1 cellular context compared by ENCODE assay signal in genomic region chr17:16217002-16217635, GRCh38.
TF ChIP-seq lines count a peak whose summit lies in the region.

Gene PIGL, plus strand, starts transcription at chr17:16217210. Its CDS starts 17 bp downstream, at chr17:16217227.

TF ChIP-seq in HCT116, 20 proteins besides CTCF, POLR2A, EP300 and RAD21 (continued from another document):
- TF ChIP-seq REST (IDR thresholded peaks at IDR 0.05; ENCODE audit: low read depth) (no peak), JUND (IDR thresholded peaks at IDR 0.05) (no peak), ATF3 (IDR thresholded peaks at IDR 0.05) (no peak), FOSL1 (IDR thresholded peaks at IDR 0.05; ENCODE audit: low read depth) (no peak), EGR1 (IDR thresholded peaks at IDR 0.05; ENCODE audit: low read depth) (no peak)
TF ChIP-seq in HCT116: peak in this region for 9.
